In the genomic region with DNA sequence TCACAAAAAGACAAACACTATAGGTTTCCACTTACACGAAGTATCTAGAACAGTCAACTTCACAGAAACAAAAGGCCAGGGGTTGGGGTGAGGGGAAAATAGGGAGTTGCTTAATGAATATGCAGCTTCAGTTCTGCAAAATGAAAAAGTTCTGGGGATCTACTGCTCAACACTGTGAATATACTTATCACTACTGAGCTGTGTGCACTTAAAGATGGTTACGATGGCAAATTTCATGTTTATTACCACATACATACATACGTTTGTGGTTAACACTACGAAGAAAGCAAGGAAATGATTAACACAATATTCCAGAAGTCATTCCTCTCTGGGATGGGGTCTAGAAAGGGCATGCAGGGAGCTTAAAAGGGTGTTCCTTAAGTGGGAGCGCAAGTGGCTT, we compare ENCODE assay signal across 17 cellular contexts. TPM values are rescaled to one million over a fixed set of nuclear protein-coding genes. Genes with fewer than 3 reads are reported as not detected.
DNase-seq lines count a peak whose midpoint lies in the region; ATAC-seq, FAIRE-seq and TF ChIP-seq lines count a peak whose summit lies in the region.
"Had no signal": no experiment of that assay in that cellular context is flagged by ENCODE, and none has a peak within 500 bp of the region (broad histone marks: within the 10 kb centered on the region; RNA-seq: fewer than 3 reads in every experiment).

No MANE protein-coding gene starts in this region.

- H3K79me2 ChIP-seq in Loucy (ENCODE audit: insufficient read depth, low read length) (peaks cover 62% of the 10 kb centered on the region), K562 (ENCODE audit: control insufficient read depth, insufficient read depth, low read length) (peaks cover 100% of the 10 kb centered on the region)

- H3K4me3 Mint-ChIP-seq in activated CD4-positive, alpha-beta memory T cell treated with anti-CD3 and anti-CD28 coated beads for 36 hours: no peak overlapping the region
- H3K4me3 Mint-ChIP-seq: activated naive CD8-positive, alpha-beta T cell treated with anti-CD3 and anti-CD28 coated beads for 36 hours; stimulated activated naive CD8-positive, alpha-beta T cell treated with anti-CD3 and anti-CD28 coated beads, Interleukin-15, Interleukin-2, amounts not matched to agents 100 ng/mL and 50 ng/mL, for 24 hours had no signal

- no peaks in the 10 kb centered on the region for H3K27me3 ChIP-seq in Loucy (ENCODE audit: insufficient read depth, low read length, poor library complexity, severe bottlenecking)
- H3K27me3 ChIP-seq in K562 (ENCODE audit: control insufficient read depth in 2 of 2, insufficient read depth in 2 of 2, low read length in 2 of 2): no peaks in the 10 kb centered on the region
- H3K27me3 ChIP-seq: gastrocnemius medialis had no signal

- POLR2A ChIA-PET in K562 (lab: Yijun Ruan, JAX): interaction anchor here (0.6 to 1.8 kb wide), 3 partner anchors 19 to 180 kb away, joined by 3 to 9 read pairs (median 4); a partner anchor contains a TSS
- POLR2A ChIA-PET in activated CD4-positive, alpha-beta memory T cell treated with anti-CD3 and anti-CD28 coated beads for 36 hours (lab: Charles Lee): no interaction called here

- TF ChIP-seq CTCF in Loucy (conservative IDR thresholded peaks at IDR 0.05; ENCODE audit: low read length) (no peak), K562 (IDR thresholded peaks at IDR 0.05 in 2 of 3, conservative IDR thresholded peaks at IDR 0.05 in 1 of 3; ENCODE audit: insufficient read depth in 2 of 3, low read depth in 1 of 3, low read length in 3 of 3) (no peak), mucosa of descending colon (IDR thresholded peaks at IDR 0.05) (no peak)

- no peaks in the 10 kb centered on the region for H3K4me1 Mint-ChIP-seq in activated CD4-positive, alpha-beta memory T cell treated with anti-CD3 and anti-CD28 coated beads for 36 hours (ENCODE audit: low read depth)
- H3K4me1 Mint-ChIP-seq: activated naive CD8-positive, alpha-beta T cell treated with anti-CD3 and anti-CD28 coated beads for 36 hours had no signal

- 4% methylated on average over 5 of the region's 5 CpGs for WGBS in K562 (ENCODE audit: insufficient coverage, low coverage, missing lambda C conversion rate)

- no peaks in the 10 kb centered on the region for H3K36me3 Mint-ChIP-seq in activated CD4-positive, alpha-beta memory T cell treated with anti-CD3 and anti-CD28 coated beads for 36 hours
- H3K36me3 Mint-ChIP-seq: activated naive CD8-positive, alpha-beta T cell treated with anti-CD3 and anti-CD28 coated beads for 36 hours had no signal

- H3K9me2 ChIP-seq in Loucy (replicated peaks; ENCODE audit: low read depth, low read length): no peaks in the 10 kb centered on the region

- H3K4me2 ChIP-seq in Loucy (ENCODE audit: low read depth, low read length, poor library complexity, severe bottlenecking): peak overlapping the region; percentile 26
- H3K4me2 ChIP-seq in K562 (ENCODE audit: insufficient read depth, low read length): peak overlapping the region; percentile 73

- TF ChIP-seq RAD21 in K562 (CRISPR knock-in tag; conservative IDR thresholded peaks at IDR 0.05 in 1 of 2, IDR thresholded peaks at IDR 0.05 in 1 of 2): no peak

- FAIRE-seq in K562 (lab: Jason Lieb, UNC): no peak

- DNase-seq in K562 (ENCODE audit: extremely low read depth in 1 of 4, low spot score in 3 of 4) (peak in 1 of 4 experiments; percentile 22), mucosa of descending colon (no peak), anterior cingulate cortex (lab: John Stamatoyannopoulos, UW) (no peak), SIG-M5 treated with dmso at 0.1 percent for 504 hours (lab: John Stamatoyannopoulos, UW; ENCODE audit: unreplicated experiment) (no peak)
- DNase-seq in activated CD4-positive, alpha-beta memory T cell treated with anti-CD3 and anti-CD28 coated beads for 36 hours: no peak
- DNase-seq in stimulated activated naive CD8-positive, alpha-beta T cell treated with anti-CD3 and anti-CD28 coated beads, Interleukin-15, Interleukin-2, amounts not matched to agents 100 U/mL and 50 U/mL, for 24 hours: no peak
- DNase-seq: activated B cell treated with CpG ODN at 0.5 μM for 24 hours; activated CD8-positive, alpha-beta memory T cell treated with anti-CD3 and anti-CD28 coated beads, Interleukin-2, amount 50 U/mL, for 48 hours; activated naive CD8-positive, alpha-beta T cell treated with anti-CD3 and anti-CD28 coated beads for 36 hours; gastrocnemius medialis; NCI-H1694; NCI-H748 treated with DMSO at 0.1 percent for 48 hours; right cardiac atrium; stimulated activated CD4-positive, alpha-beta T cell treated with anti-CD3 and anti-CD28 coated beads, Interleukin-4, amount 100 ng/mL, for 4 hours had no signal

- peak overlapping the region; percentile 70 for H3K27ac ChIP-seq in K562 (ENCODE audit: extremely low read depth, low read depth, low read length)
- H3K27ac ChIP-seq: gastrocnemius medialis had no signal

- peak overlapping the region; percentile 72; the same call in 1 of the 2 replicates for H3K4me3 ChIP-seq in GM08714 (ENCODE audit: low read length)
- H3K4me3 ChIP-seq in Loucy (ENCODE audit: low read length, poor library complexity, severe bottlenecking): no peak overlapping the region
- peak overlapping the region; percentile 35 for H3K4me3 ChIP-seq in K562
- H3K4me3 ChIP-seq in mucosa of descending colon: no peak overlapping the region
- H3K4me3 ChIP-seq: gastrocnemius medialis had no signal

- no peak overlapping the region for H3K27ac Mint-ChIP-seq in activated CD4-positive, alpha-beta memory T cell treated with anti-CD3 and anti-CD28 coated beads for 36 hours
- H3K27ac Mint-ChIP-seq: activated B cell treated with CpG ODN at 0.5 μM for 24 hours; activated naive CD8-positive, alpha-beta T cell treated with anti-CD3 and anti-CD28 coated beads for 36 hours; stimulated activated naive CD8-positive, alpha-beta T cell treated with anti-CD3 and anti-CD28 coated beads, Interleukin-15, Interleukin-2, amounts not matched to agents 100 ng/mL and 50 ng/mL, for 24 hours had no signal

- H3K9me3 Mint-ChIP-seq in activated CD4-positive, alpha-beta memory T cell treated with anti-CD3 and anti-CD28 coated beads for 36 hours: no peaks in the 10 kb centered on the region
- H3K9me3 Mint-ChIP-seq: activated B cell treated with CpG ODN at 0.5 μM for 24 hours; activated naive CD8-positive, alpha-beta T cell treated with anti-CD3 and anti-CD28 coated beads for 36 hours; stimulated activated naive CD8-positive, alpha-beta T cell treated with anti-CD3 and anti-CD28 coated beads, Interleukin-15, Interleukin-2, amounts not matched to agents 100 ng/mL and 50 ng/mL, for 24 hours had no signal

- no peaks in the 10 kb centered on the region for H3K9me3 ChIP-seq in Loucy (ENCODE audit: insufficient read depth, low read depth, low read length)
- H3K9me3 ChIP-seq in K562 (replicated peaks; ENCODE audit: control insufficient read depth, insufficient read depth, low read depth, low read length): no peaks in the 10 kb centered on the region
- H3K9me3 ChIP-seq in mucosa of descending colon: no peaks in the 10 kb centered on the region
- H3K9me3 ChIP-seq: gastrocnemius medialis had no signal

- no peak for TF ChIP-seq EP300 in K562 (IDR thresholded peaks at IDR 0.05; ENCODE audit: low read length)

- H3K27me3 Mint-ChIP-seq in activated CD4-positive, alpha-beta memory T cell treated with anti-CD3 and anti-CD28 coated beads for 36 hours: peaks cover 4% of the 10 kb centered on the region
- H3K27me3 Mint-ChIP-seq: activated B cell treated with CpG ODN at 0.5 μM for 24 hours had no signal

- H4K20me1 ChIP-seq in Loucy (ENCODE audit: insufficient read depth, low read length, poor library complexity, severe bottlenecking) (no peaks in the 10 kb centered on the region), K562 (replicated peaks; ENCODE audit: control insufficient read depth, insufficient read depth, low read length) (no peaks in the 10 kb centered on the region)

- intact Hi-C loops in K562 (cut with micrococcal nuclease) (no loop called here), mucosa of descending colon (cut with DNase I, micrococcal nuclease) (no loop called here)
- intact Hi-C loops in activated CD4-positive, alpha-beta memory T cell treated with anti-CD3 and anti-CD28 coated beads for 36 hours (cut with micrococcal nuclease): no loop called here

- no peak overlapping the region for H3K9ac ChIP-seq in Loucy (ENCODE audit: low read depth, low read length, poor library complexity, severe bottlenecking)
- peak overlapping the region in 1 of 2 experiments; percentile 48; a peak in 2 of 4 replicates for H3K9ac ChIP-seq in K562 (ENCODE audit: insufficient read depth in 1 of 2, low read depth in 2 of 2, low read length in 2 of 2)

- H3K36me3 ChIP-seq in Loucy (ENCODE audit: insufficient read depth, low read length): no peaks in the 10 kb centered on the region
- no peaks in the 10 kb centered on the region for H3K36me3 ChIP-seq in K562 (ENCODE audit: control insufficient read depth, insufficient read depth, low read length)
- no peaks in the 10 kb centered on the region for H3K36me3 ChIP-seq in mucosa of descending colon (ENCODE audit: low read depth)
- H3K36me3 ChIP-seq: gastrocnemius medialis had no signal

- BruUV-seq in K562 (replicated peaks; lab: Mats Ljungman, UMichigan): no TSS peak

- no peak for TF ChIP-seq POLR2A in K562 (conservative IDR thresholded peaks at IDR 0.05)

- H3K9me1 ChIP-seq in K562 (ENCODE audit: control insufficient read depth, insufficient read depth, low read length): no peaks in the 10 kb centered on the region

- H3K4me1 ChIP-seq in Loucy (ENCODE audit: insufficient read depth, low read length, poor library complexity, severe bottlenecking): peaks cover 24% of the 10 kb centered on the region
- H3K4me1 ChIP-seq in K562 (replicated peaks in 1 of 2; ENCODE audit: control insufficient read depth in 2 of 2, insufficient read depth in 2 of 2, low read length in 2 of 2): peaks cover 3 to 65% of the 10 kb centered on the region in 2 experiments
- no peaks in the 10 kb centered on the region for H3K4me1 ChIP-seq in mucosa of descending colon (ENCODE audit: low read depth)
- H3K4me1 ChIP-seq: gastrocnemius medialis had no signal

- no peak overlapping the region for H2AFZ ChIP-seq in Loucy (ENCODE audit: low read length)
- H2AFZ ChIP-seq in K562 (ENCODE audit: low read depth, low read length): peak overlapping the region; percentile 28

- in situ Hi-C loops in K562 (cut with MboI): no loop called here

- CTCF ChIA-PET in K562 (lab: Yijun Ruan, JAX; ENCODE audit: low intra/inter-chr PET ratio): no interaction called here
- CTCF ChIA-PET in activated CD4-positive, alpha-beta memory T cell treated with anti-CD3 and anti-CD28 coated beads for 36 hours (lab: Charles Lee): no interaction called here

- ATAC-seq in K562 (peak; percentile 6), mucosa of descending colon (peak; percentile 18)
- ATAC-seq in stimulated activated naive CD8-positive, alpha-beta T cell treated with anti-CD3 and anti-CD28 coated beads, Interleukin-15, Interleukin-2, amounts not matched to agents 100 U/mL and 50 U/mL, for 24 hours: no peak
- ATAC-seq: gastrocnemius medialis, right cardiac atrium had no signal

- no peaks in the 10 kb centered on the region for H3F3A ChIP-seq in Loucy (ENCODE audit: low read depth)

RNA-seq across cellular contexts. Expression of a gene that starts 19.3 kb away (rescaled TPM):
- total RNA-seq in K562 (2011; cell fraction: chromatin; rRNA removed; ENCODE audit: low replicate concordance): 112 and 313 TPM in 2 replicates
- total RNA-seq in K562 (2011; cell fraction: nucleolus; rRNA removed): 47.4 and 65.8 TPM in 2 replicates
- 143 and 203 TPM in 2 replicates for total RNA-seq in K562 (2011; cell fraction: nucleoplasm; rRNA removed)
- total RNA-seq in K562 (2014; rRNA removed) (19.2 and 22.8 TPM in 2 replicates), K562 (2014; rRNA removed; fragmentation: Illumina TruSeq; extraction: Trizol) (48.9 and 54.3 TPM in 2 replicates), K562 (2015; rRNA removed; fragmentation: Illumina TruSeq; extraction: Trizol) (26.1 and 27.9 TPM in 2 replicates), K562 (2021) (42.8 and 44.6 TPM in 2 replicates), mucosa of descending colon (10 to 100 TPM; 36.1 to 65.6 (median 50.6) TPM)
- polyA plus RNA-seq in K562 (2011; rRNA removed) (101 and 122 TPM in 2 replicates), K562 (2014; fragmentation: Illumina TruSeq; extraction: Trizol) (43.9 and 44.4 TPM in 2 replicates), K562 (2014; fragmentation: Nextera tagmentation; extraction: Ambion mirVana) (10 to 100 TPM in 1 of 2 experiments, 1 to 10 TPM in 1; 8.4 to 11.2 TPM), K562 (2014; rRNA removed) (27.6 and 31.1 TPM in 2 replicates)
- 18.7 and 42.5 TPM in 2 replicates for polyA plus RNA-seq in K562 (2011; cell fraction: cytosol; rRNA removed)
- polyA plus RNA-seq in K562 (2011; cell fraction: nucleus; rRNA removed): 251 and 267 TPM in 2 replicates
- polyA plus RNA-seq in K562 (2012): 19.2 and 19.7 TPM in 2 replicates
- 107 and 132 TPM in 2 replicates for polyA minus RNA-seq in K562 (2011; rRNA and poly(A)+ RNA removed)
- 31.1 and 32.9 TPM in 2 replicates for polyA minus RNA-seq in K562 (2011; cell fraction: cytosol; rRNA and poly(A)+ RNA removed)
- polyA minus RNA-seq in K562 (2011; cell fraction: nucleus; rRNA and poly(A)+ RNA removed): 59.0 and 76.9 TPM in 2 replicates
- 1 to 10 TPM; 6.4 to 7.0 TPM for total RNA-seq in activated CD4-positive, alpha-beta memory T cell treated with anti-CD3 and anti-CD28 coated beads for 36 hours

Comparison
In these comparisons a context has a peak if more than half of its experiments do, and no peak if none do; other contexts are left out.
1. H3K4me3 ChIP-seq: peak in GM08714 (single experiment) and K562 (single experiment); none in Loucy (single experiment) and mucosa of descending colon (single experiment).